11 cellular contexts compared by ENCODE assay signal in the genomic region with DNA sequence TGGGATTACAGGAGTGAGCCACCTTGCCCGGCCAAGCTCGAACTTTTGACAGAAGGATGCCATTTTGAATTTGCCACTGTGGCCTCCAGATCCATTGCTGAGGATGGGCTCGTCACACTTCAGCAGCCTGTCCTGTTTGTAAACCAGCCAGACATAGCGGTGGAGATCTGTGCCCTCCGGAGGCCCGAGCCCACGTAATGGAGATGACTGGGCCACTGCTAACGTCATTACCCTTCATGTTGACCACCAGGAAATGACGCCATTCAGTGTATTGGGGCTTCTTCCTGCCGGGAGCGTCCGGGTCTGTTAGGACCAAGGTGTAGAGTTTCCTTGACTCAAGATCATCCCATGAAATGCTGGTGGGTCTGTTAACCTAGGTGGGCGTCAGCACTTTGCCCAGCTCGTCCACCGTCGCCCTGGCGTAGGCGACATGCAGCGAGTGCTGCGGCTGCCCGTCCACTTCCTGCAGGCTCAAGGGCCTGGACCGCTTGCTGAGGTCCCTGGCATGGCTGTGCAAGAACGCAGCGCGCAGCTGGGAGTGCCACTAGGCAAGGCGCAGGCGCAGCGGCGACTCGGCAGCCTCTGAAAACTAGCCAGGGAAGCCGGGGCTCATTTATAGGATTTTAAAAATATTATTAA. TPM values are rescaled to one million over a fixed set of nuclear protein-coding genes. Genes with fewer than 3 reads are reported as not detected.
DNase-seq lines count a peak whose midpoint lies in the region; FAIRE-seq and TF ChIP-seq lines count a peak whose summit lies in the region.
"Had no signal": no experiment of that assay in that cellular context is flagged by ENCODE, and none has a peak within 500 bp of the region (broad histone marks: within the 10 kb centered on the region; RNA-seq: fewer than 3 reads in every experiment).

No MANE protein-coding gene starts in this region.

- H3K9me3 ChIP-seq in HAP-1: no peaks in the 10 kb centered on the region

- H3K27ac ChIP-seq in skin epidermis: peak overlapping the region in 19 of 21 experiments; percentile 14 to 92 (median 67)

- peak overlapping the region; percentile 91 for H3K27ac Mint-ChIP-seq in T-helper 1 cell treated with Interleukin-12 subunit alpha and Interleukin-12 subunit beta and Interleukin-4 antibody, amounts not matched to agents 30 μg/mL and 1 μg/mL, for 36 hours
- H3K27ac Mint-ChIP-seq in mesothelial cell of epicardium: no peak overlapping the region

- peaks cover 39% of the 10 kb centered on the region for H3K36me3 Mint-ChIP-seq in T-helper 1 cell treated with Interleukin-12 subunit alpha and Interleukin-12 subunit beta and Interleukin-4 antibody, amounts not matched to agents 30 μg/mL and 1 μg/mL, for 36 hours (ENCODE audit: low read depth)
- no peaks in the 10 kb centered on the region for H3K36me3 Mint-ChIP-seq in mesothelial cell of epicardium

- no peaks in the 10 kb centered on the region for H3K27me3 Mint-ChIP-seq in T-helper 1 cell treated with Interleukin-12 subunit alpha and Interleukin-12 subunit beta and Interleukin-4 antibody, amounts not matched to agents 30 μg/mL and 1 μg/mL, for 36 hours (ENCODE audit: low read depth)
- H3K27me3 Mint-ChIP-seq in mesothelial cell of epicardium (ENCODE audit: low read depth): no peaks in the 10 kb centered on the region

- no peak overlapping the region for H3K4me3 ChIP-seq in skin epidermis
- H3K4me3 ChIP-seq in HAP-1: no peak overlapping the region

- DNase-seq in GM12891 (ENCODE audit: insufficient read length, low spot score) (no peak), HAP-1 (ENCODE audit: low spot score in 2 of 2) (no peak), mesothelial cell of epicardium (ENCODE audit: low spot score in 2 of 2, unreplicated experiment in 2 of 2) (no peak), Kasumi-1 (lab: John Stamatoyannopoulos, UW) (no peak)
- DNase-seq in central memory CD4-positive, alpha-beta T cell: peak; percentile 46
- DNase-seq: amniotic stem cell, DMS53 had no signal

- H3K9me3 Mint-ChIP-seq in T-helper 1 cell treated with Interleukin-12 subunit alpha and Interleukin-12 subunit beta and Interleukin-4 antibody, amounts not matched to agents 30 μg/mL and 1 μg/mL, for 36 hours: no peaks in the 10 kb centered on the region
- H3K9me3 Mint-ChIP-seq in mesothelial cell of epicardium: no peaks in the 10 kb centered on the region

- no peak for TF ChIP-seq POLR2A in GM12891 (IDR thresholded peaks at IDR 0.05; ENCODE audit: low read depth, low read length)

- in situ Hi-C loops in HAP-1 (cut with MboI; ENCODE audit: low sequenced_read_pairs): loop anchor here (25.0 kb wide), 1 partner anchor 1142 kb away; no protein-coding TSS in a partner anchor

- H3K4me1 ChIP-seq in HAP-1: peaks cover 18% of the 10 kb centered on the region

- peak overlapping the region; percentile 23 for H3K4me3 Mint-ChIP-seq in T-helper 1 cell treated with Interleukin-12 subunit alpha and Interleukin-12 subunit beta and Interleukin-4 antibody, amounts not matched to agents 30 μg/mL and 1 μg/mL, for 36 hours
- no peak overlapping the region for H3K4me3 Mint-ChIP-seq in mesothelial cell of epicardium

- no peaks in the 10 kb centered on the region for H3K36me3 ChIP-seq in HAP-1 (replicated peaks)

- no peak for TF ChIP-seq CTCF in mesothelial cell of epicardium (IDR thresholded peaks at IDR 0.05; ENCODE audit: unreplicated experiment)

- peak; percentile 57 for FAIRE-seq in GM12891 (lab: Jason Lieb, UNC)
- FAIRE-seq: endothelial cell of umbilical vein had no signal

- H3K4me1 Mint-ChIP-seq in T-helper 1 cell treated with Interleukin-12 subunit alpha and Interleukin-12 subunit beta and Interleukin-4 antibody, amounts not matched to agents 30 μg/mL and 1 μg/mL, for 36 hours (ENCODE audit: low read depth): peaks cover 66% of the 10 kb centered on the region
- peaks cover 46% of the 10 kb centered on the region for H3K4me1 Mint-ChIP-seq in mesothelial cell of epicardium

- no peaks in the 10 kb centered on the region for H3K27me3 ChIP-seq in HAP-1 (ENCODE audit: low read depth)

TF ChIP-seq in GM12891, 5 proteins besides CTCF, POLR2A, EP300 and RAD21:
- no peak for TF ChIP-seq POU2F2 (IDR thresholded peaks at IDR 0.05; ENCODE audit: low read depth, low read length)
- TF ChIP-seq PAX5 (IDR thresholded peaks at IDR 0.05; ENCODE audit: insufficient read depth, low read length, severe bottlenecking): no peak
- TF ChIP-seq TAF1 (IDR thresholded peaks at IDR 0.05; ENCODE audit: low read depth, low read length): no peak
- no peak for TF ChIP-seq POLR2AphosphoS5 (IDR thresholded peaks at IDR 0.05; ENCODE audit: low read depth, low read length)

RNA-seq across cellular contexts. Expression of gene PTPRC, which starts 40.8 kb away (rescaled TPM):
- polyA plus RNA-seq in GM12891 (2012; ENCODE audit: low read depth, missing spikeins): 55.1 TPM
- total RNA-seq in mesothelial cell of epicardium: not detected in 3 replicates
- total RNA-seq: endothelial cell of umbilical vein, NCI-H460 had no signal
- polyA plus RNA-seq: endothelial cell of umbilical vein had no signal
